2 cellular contexts compared by ENCODE assay signal in the genomic region with DNA sequence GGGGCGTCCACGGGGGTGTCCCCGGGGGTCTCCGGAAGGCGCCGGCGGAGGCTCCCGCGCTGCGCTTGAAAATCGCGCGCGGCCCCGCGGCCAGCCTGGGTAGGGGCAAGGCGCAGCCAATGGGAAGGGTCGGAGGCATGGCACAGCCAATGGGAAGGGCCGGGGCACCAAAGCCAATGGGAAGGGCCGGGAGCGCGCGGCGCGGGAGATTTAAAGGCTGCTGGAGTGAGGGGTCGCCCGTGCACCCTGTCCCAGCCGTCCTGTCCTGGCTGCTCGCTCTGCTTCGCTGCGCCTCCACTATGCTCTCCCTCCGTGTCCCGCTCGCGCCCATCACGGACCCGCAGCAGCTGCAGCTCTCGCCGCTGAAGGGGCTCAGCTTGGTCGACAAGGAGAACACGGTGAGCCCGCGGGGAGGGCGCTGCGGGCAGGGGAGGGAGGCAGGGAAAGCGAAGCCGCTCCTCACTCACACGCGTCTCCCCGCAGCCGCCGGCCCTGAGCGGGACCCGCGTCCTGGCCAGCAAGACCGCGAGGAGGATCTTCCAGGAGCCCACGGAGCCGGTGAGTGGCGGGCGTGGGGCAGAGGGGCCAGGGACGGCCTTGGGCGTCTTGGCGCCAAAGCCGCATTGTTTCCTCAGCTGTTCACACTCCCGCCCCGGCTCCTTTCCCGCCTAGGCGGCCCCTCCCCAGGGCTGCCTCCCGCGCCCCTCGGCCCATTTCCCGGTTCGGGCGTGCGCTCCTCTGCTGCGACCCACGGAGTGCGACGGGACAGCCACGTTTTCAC.
TF ChIP-seq lines count a peak whose summit lies in the region.

A gene (plus strand): TSS at position 240 of the 781 bp plus-strand sequence. CDS start 60 bp downstream, at position 300.

TF ChIP-seq in A549, 52 proteins besides CTCF, POLR2A, EP300 and RAD21 (continued from another document):
- TF ChIP-seq, protein P1, sequence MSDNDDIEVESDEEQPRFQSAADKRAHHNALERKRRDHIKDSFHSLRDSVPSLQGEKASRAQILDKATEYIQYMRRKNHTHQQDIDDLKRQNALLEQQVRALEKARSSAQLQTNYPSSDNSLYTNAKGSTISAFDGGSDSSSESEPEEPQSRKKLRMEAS (IDR thresholded peaks at IDR 0.05), result peak; percentile 87
- no peak for TF ChIP-seq NR3C1 (IDR thresholded peaks at IDR 0.05)
- peak; percentile 30 for TF ChIP-seq CHD2 (IDR thresholded peaks at IDR 0.05; ENCODE audit: low read length, partially characterized antibody)
- TF ChIP-seq, protein P2, sequence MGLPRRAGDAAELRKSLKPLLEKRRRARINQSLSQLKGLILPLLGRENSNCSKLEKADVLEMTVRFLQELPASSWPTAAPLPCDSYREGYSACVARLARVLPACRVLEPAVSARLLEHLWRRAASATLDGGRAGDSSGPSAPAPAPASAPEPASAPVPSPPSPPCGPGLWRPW (IDR thresholded peaks at IDR 0.05), result no peak
- no peak for TF ChIP-seq ZFP36 (IDR thresholded peaks at IDR 0.05; ENCODE audit: borderline replicate concordance, partially characterized antibody)
- TF ChIP-seq RARB (CRISPR knock-in tag; IDR thresholded peaks at IDR 0.05), result no peak
- no peak for TF ChIP-seq HOXB13 (CRISPR knock-in tag; IDR thresholded peaks at IDR 0.05; ENCODE audit: low read depth)
- TF ChIP-seq NFE2L2 (conservative IDR thresholded peaks at IDR 0.05; ENCODE audit: low read length), result no peak
- peak; percentile 99 for TF ChIP-seq HDAC2 (IDR thresholded peaks at IDR 0.05)
- TF ChIP-seq EHF (CRISPR knock-in tag; IDR thresholded peaks at IDR 0.05), result no peak
- no peak for TF ChIP-seq HOXA7 (CRISPR knock-in tag; IDR thresholded peaks at IDR 0.05)
- no peak for TF ChIP-seq FOSL2 (IDR thresholded peaks at IDR 0.05)
- TF ChIP-seq FOSL2 (CRISPR knock-in tag; IDR thresholded peaks at IDR 0.05), result no peak
- 0 out of 2 replicates have a peak, but pooled peaks have one; percentile 21 for TF ChIP-seq TP53 (CRISPR knock-in tag; IDR thresholded peaks at IDR 0.05)
- no peak for TF ChIP-seq NPAS2 (CRISPR knock-in tag; IDR thresholded peaks at IDR 0.05; ENCODE audit: borderline replicate concordance)
- no peak for TF ChIP-seq CBX8 (IDR thresholded peaks at IDR 0.05)
- no peak for TF ChIP-seq POLR2AphosphoS2 (conservative IDR thresholded peaks at IDR 0.05; ENCODE audit: low read length)
- TF ChIP-seq, protein P3, sequence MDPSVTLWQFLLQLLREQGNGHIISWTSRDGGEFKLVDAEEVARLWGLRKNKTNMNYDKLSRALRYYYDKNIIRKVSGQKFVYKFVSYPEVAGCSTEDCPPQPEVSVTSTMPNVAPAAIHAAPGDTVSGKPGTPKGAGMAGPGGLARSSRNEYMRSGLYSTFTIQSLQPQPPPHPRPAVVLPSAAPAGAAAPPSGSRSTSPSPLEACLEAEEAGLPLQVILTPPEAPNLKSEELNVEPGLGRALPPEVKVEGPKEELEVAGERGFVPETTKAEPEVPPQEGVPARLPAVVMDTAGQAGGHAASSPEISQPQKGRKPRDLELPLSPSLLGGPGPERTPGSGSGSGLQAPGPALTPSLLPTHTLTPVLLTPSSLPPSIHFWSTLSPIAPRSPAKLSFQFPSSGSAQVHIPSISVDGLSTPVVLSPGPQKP (IDR thresholded peaks at IDR 0.05; ENCODE audit: low read depth, low read length), result no peak
- peak; percentile 33; the same call in 1 of the 2 replicates for TF ChIP-seq PHF8 (IDR thresholded peaks at IDR 0.05; ENCODE audit: borderline replicate concordance, low read depth)
- no peak for TF ChIP-seq CHD4 (IDR thresholded peaks at IDR 0.05; ENCODE audit: borderline replicate concordance)
- TF ChIP-seq, protein P4, sequence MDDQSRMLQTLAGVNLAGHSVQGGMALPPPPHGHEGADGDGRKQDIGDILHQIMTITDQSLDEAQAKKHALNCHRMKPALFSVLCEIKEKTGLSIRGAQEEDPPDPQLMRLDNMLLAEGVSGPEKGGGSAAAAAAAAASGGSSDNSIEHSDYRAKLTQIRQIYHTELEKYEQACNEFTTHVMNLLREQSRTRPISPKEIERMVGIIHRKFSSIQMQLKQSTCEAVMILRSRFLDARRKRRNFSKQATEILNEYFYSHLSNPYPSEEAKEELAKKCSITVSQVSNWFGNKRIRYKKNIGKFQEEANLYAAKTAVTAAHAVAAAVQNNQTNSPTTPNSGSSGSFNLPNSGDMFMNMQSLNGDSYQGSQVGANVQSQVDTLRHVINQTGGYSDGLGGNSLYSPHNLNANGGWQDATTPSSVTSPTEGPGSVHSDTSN (IDR thresholded peaks at IDR 0.05), result no peak; the same call in none of the 2 replicates
- TF ChIP-seq, protein P5, sequence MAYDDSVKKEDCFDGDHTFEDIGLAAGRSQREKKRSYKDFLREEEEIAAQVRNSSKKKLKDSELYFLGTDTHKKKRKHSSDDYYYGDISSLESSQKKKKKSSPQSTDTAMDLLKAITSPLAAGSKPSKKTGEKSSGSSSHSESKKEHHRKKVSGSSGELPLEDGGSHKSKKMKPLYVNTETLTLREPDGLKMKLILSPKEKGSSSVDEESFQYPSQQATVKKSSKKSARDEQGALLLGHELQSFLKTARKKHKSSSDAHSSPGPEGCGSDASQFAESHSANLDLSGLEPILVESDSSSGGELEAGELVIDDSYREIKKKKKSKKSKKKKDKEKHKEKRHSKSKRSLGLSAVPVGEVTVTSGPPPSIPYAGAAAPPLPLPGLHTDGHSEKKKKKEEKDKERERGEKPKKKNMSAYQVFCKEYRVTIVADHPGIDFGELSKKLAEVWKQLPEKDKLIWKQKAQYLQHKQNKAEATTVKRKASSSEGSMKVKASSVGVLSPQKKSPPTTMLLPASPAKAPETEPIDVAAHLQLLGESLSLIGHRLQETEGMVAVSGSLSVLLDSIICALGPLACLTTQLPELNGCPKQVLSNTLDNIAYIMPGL (CRISPR knock-in tag; IDR thresholded peaks at IDR 0.05; ENCODE audit: borderline replicate concordance), result no peak
- no peak for TF ChIP-seq BHLHE40 (IDR thresholded peaks at IDR 0.05; ENCODE audit: low read depth, low read length)

TF ChIP-seq in K562, 482 proteins besides CTCF, POLR2A, EP300 and RAD21 (continued from another document and continues in another):
- TF ChIP-seq, protein P6, sequence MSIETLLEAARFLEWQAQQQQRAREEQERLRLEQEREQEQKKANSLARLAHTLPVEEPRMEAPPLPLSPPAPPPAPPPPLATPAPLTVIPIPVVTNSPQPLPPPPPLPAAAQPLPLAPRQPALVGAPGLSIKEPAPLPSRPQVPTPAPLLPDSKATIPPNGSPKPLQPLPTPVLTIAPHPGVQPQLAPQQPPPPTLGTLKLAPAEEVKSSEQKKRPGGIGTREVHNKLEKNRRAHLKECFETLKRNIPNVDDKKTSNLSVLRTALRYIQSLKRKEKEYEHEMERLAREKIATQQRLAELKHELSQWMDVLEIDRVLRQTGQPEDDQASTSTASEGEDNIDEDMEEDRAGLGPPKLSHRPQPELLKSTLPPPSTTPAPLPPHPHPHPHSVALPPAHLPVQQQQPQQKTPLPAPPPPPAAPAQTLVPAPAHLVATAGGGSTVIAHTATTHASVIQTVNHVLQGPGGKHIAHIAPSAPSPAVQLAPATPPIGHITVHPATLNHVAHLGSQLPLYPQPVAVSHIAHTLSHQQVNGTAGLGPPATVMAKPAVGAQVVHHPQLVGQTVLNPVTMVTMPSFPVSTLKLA (conservative IDR thresholded peaks at IDR 0.05), result peak; percentile 65 to 89
- TF ChIP-seq, protein P7, sequence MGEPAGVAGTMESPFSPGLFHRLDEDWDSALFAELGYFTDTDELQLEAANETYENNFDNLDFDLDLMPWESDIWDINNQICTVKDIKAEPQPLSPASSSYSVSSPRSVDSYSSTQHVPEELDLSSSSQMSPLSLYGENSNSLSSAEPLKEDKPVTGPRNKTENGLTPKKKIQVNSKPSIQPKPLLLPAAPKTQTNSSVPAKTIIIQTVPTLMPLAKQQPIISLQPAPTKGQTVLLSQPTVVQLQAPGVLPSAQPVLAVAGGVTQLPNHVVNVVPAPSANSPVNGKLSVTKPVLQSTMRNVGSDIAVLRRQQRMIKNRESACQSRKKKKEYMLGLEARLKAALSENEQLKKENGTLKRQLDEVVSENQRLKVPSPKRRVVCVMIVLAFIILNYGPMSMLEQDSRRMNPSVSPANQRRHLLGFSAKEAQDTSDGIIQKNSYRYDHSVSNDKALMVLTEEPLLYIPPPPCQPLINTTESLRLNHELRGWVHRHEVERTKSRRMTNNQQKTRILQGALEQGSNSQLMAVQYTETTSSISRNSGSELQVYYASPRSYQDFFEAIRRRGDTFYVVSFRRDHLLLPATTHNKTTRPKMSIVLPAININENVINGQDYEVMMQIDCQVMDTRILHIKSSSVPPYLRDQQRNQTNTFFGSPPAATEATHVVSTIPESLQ (CRISPR knock-in tag; IDR thresholded peaks at IDR 0.05), result peak; percentile 91; the same call in 1 of the 2 replicates
- TF ChIP-seq PRPF4 (IDR thresholded peaks at IDR 0.05; ENCODE audit: insufficient read depth, low read depth, low read length, poor library complexity, severe bottlenecking) (peak; percentile 96), U2AF1 (optimal IDR thresholded peaks at IDR 0.05; ENCODE audit: low read depth, low read length) (peak; percentile 98), GTF2F1 (IDR thresholded peaks at IDR 0.05; ENCODE audit: low read depth, low read length) (peak; percentile 96), DIDO1 (tag; IDR thresholded peaks at IDR 0.05; ENCODE audit: low read depth) (no peak), TOE1 (IDR thresholded peaks at IDR 0.05; ENCODE audit: borderline replicate concordance) (peak; percentile 66), TOE1 (CRISPR knock-in tag; IDR thresholded peaks at IDR 0.05; ENCODE audit: borderline replicate concordance, low read depth) (peak; percentile 95; the same call in 1 of the 2 replicates), PCBP1 (IDR thresholded peaks at IDR 0.05; ENCODE audit: low read depth, low read length, poor library complexity, severe bottlenecking) (peak; percentile 95), PTBP1 (IDR thresholded peaks at IDR 0.05; ENCODE audit: low read depth, low read length) (peak; percentile 67; the same call in 1 of the 2 replicates), NFE2 (IDR thresholded peaks at IDR 0.05; ENCODE audit: low read depth) (no peak), PCBP2 (IDR thresholded peaks at IDR 0.05; ENCODE audit: low read depth, low read length, poor library complexity, severe bottlenecking) (peak; percentile 72), RBM39 (optimal IDR thresholded peaks at IDR 0.05; ENCODE audit: low read depth, low read length) (peak; percentile 92), RB1 (IDR thresholded peaks at IDR 0.05; ENCODE audit: low read depth) (peak; percentile 36), MYBL2 (IDR thresholded peaks at IDR 0.05; ENCODE audit: low read depth) (peak; percentile 93), MYBL2 (CRISPR knock-in tag; IDR thresholded peaks at IDR 0.05; ENCODE audit: borderline replicate concordance) (0 out of 2 replicates have a peak, but pooled peaks have one; percentile 68), CBX1 (IDR thresholded peaks at IDR 0.05; ENCODE audit: low read depth) (peak; percentile 93), RNF2 (IDR thresholded peaks at IDR 0.05) (peak; percentile 75; the same call in 1 of the 2 replicates), ZNF431 (CRISPR knock-in tag; IDR thresholded peaks at IDR 0.05) (peak; percentile 18; the same call in 1 of the 2 replicates), FOXJ3 (CRISPR knock-in tag; IDR thresholded peaks at IDR 0.05) (no peak), HDAC1 (IDR thresholded peaks at IDR 0.05) (peak; percentile 90 to 100; a peak in 3 of 4 replicates), C11orf30 (IDR thresholded peaks at IDR 0.05; ENCODE audit: low read depth) (peak; percentile 68), SMAD1 (IDR thresholded peaks at IDR 0.05; ENCODE audit: low read depth, low read length, partially characterized antibody) (peak; percentile 85), ZNF764 (CRISPR knock-in tag; IDR thresholded peaks at IDR 0.05; ENCODE audit: low read depth) (no peak), TCF7 (IDR thresholded peaks at IDR 0.05; ENCODE audit: borderline replicate concordance) (0 out of 2 replicates have a peak, but pooled peaks have one; percentile 22), KDM4B (IDR thresholded peaks at IDR 0.05; ENCODE audit: borderline replicate concordance in 2 of 2, low read depth in 1 of 2) (peak in 1 of 2 experiments; percentile 59; a peak in 1 of 4 replicates), GABPA (tag; conservative IDR thresholded peaks at IDR 0.05; ENCODE audit: low read depth) (no peak), JUND (IDR thresholded peaks at IDR 0.05; ENCODE audit: borderline replicate concordance, low read depth, low read length) (no peak), JUND (tag; IDR thresholded peaks at IDR 0.05; ENCODE audit: borderline replicate concordance, low read depth, low read length) (peak; percentile 15; the same call in 1 of the 3 replicates), ZNF24 (IDR thresholded peaks at IDR 0.05) (no peak)
- TF ChIP-seq, protein P8, sequence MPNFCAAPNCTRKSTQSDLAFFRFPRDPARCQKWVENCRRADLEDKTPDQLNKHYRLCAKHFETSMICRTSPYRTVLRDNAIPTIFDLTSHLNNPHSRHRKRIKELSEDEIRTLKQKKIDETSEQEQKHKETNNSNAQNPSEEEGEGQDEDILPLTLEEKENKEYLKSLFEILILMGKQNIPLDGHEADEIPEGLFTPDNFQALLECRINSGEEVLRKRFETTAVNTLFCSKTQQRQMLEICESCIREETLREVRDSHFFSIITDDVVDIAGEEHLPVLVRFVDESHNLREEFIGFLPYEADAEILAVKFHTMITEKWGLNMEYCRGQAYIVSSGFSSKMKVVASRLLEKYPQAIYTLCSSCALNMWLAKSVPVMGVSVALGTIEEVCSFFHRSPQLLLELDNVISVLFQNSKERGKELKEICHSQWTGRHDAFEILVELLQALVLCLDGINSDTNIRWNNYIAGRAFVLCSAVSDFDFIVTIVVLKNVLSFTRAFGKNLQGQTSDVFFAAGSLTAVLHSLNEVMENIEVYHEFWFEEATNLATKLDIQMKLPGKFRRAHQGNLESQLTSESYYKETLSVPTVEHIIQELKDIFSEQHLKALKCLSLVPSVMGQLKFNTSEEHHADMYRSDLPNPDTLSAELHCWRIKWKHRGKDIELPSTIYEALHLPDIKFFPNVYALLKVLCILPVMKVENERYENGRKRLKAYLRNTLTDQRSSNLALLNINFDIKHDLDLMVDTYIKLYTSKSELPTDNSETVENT (CRISPR knock-in tag; IDR thresholded peaks at IDR 0.05), result peak; percentile 82
- TF ChIP-seq, protein P9, sequence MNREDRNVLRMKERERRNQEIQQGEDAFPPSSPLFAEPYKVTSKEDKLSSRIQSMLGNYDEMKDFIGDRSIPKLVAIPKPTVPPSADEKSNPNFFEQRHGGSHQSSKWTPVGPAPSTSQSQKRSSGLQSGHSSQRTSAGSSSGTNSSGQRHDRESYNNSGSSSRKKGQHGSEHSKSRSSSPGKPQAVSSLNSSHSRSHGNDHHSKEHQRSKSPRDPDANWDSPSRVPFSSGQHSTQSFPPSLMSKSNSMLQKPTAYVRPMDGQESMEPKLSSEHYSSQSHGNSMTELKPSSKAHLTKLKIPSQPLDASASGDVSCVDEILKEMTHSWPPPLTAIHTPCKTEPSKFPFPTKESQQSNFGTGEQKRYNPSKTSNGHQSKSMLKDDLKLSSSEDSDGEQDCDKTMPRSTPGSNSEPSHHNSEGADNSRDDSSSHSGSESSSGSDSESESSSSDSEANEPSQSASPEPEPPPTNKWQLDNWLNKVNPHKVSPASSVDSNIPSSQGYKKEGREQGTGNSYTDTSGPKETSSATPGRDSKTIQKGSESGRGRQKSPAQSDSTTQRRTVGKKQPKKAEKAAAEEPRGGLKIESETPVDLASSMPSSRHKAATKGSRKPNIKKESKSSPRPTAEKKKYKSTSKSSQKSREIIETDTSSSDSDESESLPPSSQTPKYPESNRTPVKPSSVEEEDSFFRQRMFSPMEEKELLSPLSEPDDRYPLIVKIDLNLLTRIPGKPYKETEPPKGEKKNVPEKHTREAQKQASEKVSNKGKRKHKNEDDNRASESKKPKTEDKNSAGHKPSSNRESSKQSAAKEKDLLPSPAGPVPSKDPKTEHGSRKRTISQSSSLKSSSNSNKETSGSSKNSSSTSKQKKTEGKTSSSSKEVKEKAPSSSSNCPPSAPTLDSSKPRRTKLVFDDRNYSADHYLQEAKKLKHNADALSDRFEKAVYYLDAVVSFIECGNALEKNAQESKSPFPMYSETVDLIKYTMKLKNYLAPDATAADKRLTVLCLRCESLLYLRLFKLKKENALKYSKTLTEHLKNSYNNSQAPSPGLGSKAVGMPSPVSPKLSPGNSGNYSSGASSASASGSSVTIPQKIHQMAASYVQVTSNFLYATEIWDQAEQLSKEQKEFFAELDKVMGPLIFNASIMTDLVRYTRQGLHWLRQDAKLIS (CRISPR knock-in tag; IDR thresholded peaks at IDR 0.05), result peak; percentile 92; the same call in 1 of the 2 replicates
